20 cellular contexts compared by ENCODE assay signal in genomic region chr17:80978499-80979497, GRCh38.
"Had no signal": no experiment of that assay in that cellular context is flagged by ENCODE, and none has a peak within 500 bp of the region (broad histone marks: within the 10 kb centered on the region; RNA-seq: fewer than 3 reads in every experiment).

No MANE protein-coding gene starts in this region.

- ATAC-seq: activated T-cell treated with anti-CD3 and anti-CD28 coated beads, Interleukin-2, amount 50 U/mL, for 72 hours; gastrocnemius medialis; left lobe of liver; naive thymus-derived CD4-positive, alpha-beta T cell; T-helper 17 cell; WTC11 had no signal

- DNase-seq: activated CD4-positive, alpha-beta memory T cell treated with anti-CD3 and anti-CD28 coated beads, Interleukin-2, amount 10 ng/mL, durations not matched to agents 7 days and 5 days; activated CD4-positive, alpha-beta T cell treated with anti-CD3 and anti-CD28 coated beads for 4 hours; activated gamma-delta T cell treated with Interleukin-2 at 50 U/mL for 16 hours; activated naive CD8-positive, alpha-beta T cell treated with anti-CD3 and anti-CD28 coated beads, Interleukin-2, amount 10 ng/mL, durations not matched to agents 7 days and 5 days; activated T-cell treated with anti-CD3 and anti-CD28 coated beads, Interleukin-2, amount 50 U/mL, for 72 hours; cerebellar nuclear complex; effector CD8-positive, alpha-beta T cell; gastrocnemius medialis; islet precursor cell; mammary epithelial cell; naive thymus-derived CD4-positive, alpha-beta T cell; nucleus accumbens; stimulated activated CD4-positive, alpha-beta T cell treated with anti-CD3 and anti-CD28 coated beads, Interleukin-4, amount 100 ng/mL, for 24 hours; stimulated activated CD8-positive, alpha-beta memory T cell treated with anti-CD3 and anti-CD28 coated beads, Interleukin-4, amount 100 ng/mL, for 48 hours; T-helper 17 cell had no signal

- H3K4me1 ChIP-seq: breast epithelium had no signal

- H3K36me3 ChIP-seq: breast epithelium, gastrocnemius medialis, right atrium auricular region had no signal

- H3K4me3 ChIP-seq: breast epithelium, gastrocnemius medialis, right atrium auricular region, skin epidermis had no signal

- H3K9me3 ChIP-seq: breast epithelium, gastrocnemius medialis, right atrium auricular region had no signal

- H3K27me3 ChIP-seq: right atrium auricular region had no signal

- H3K27ac ChIP-seq: breast epithelium, gastrocnemius medialis, right atrium auricular region, skin epidermis had no signal
